ENCODE assay signal across 16 cellular contexts in the genomic region with DNA sequence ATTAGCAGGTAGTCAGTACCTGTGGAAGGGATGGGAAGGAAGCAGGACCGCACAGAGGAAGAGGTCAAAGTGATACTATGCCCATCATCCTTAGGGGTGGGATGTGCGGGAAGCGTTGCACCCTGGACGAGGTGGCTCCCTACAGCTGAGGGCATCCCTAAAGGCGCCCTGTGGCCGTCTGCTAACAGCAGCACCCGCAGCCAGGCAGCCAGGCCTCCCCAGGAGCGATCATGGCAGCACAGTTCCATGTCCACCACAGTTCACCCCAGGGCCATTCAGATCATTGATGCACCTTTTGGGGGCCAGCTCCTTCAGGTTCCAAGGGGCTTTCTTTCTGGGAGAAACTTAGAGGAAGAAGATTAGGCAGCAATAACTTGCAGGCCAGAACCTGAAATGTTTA. TPM values are rescaled to one million over a fixed set of nuclear protein-coding genes. Genes with fewer than 3 reads are reported as not detected.
DNase-seq lines count a peak whose midpoint lies in the region; ATAC-seq, FAIRE-seq and TF ChIP-seq lines count a peak whose summit lies in the region.
"Had no signal": no experiment of that assay in that cellular context is flagged by ENCODE, and none has a peak within 500 bp of the region (broad histone marks: within the 10 kb centered on the region; RNA-seq: fewer than 3 reads in every experiment).

No MANE protein-coding gene starts in this region.

- 92% methylated on average over 7 of the region's 8 CpGs for WGBS in HepG2 (ENCODE audit: low lambda C conversion rate)
- WGBS in GM23248 (ENCODE audit: low coverage in 1 of 2, low lambda C conversion rate in 2 of 2, missing lambda C conversion rate in 2 of 2), 2 experiments, result 96 to 97% methylated on average over 8 of the region's 8 CpGs

- no peak overlapping the region for H3K4me3 Mint-ChIP-seq in activated CD4-positive, alpha-beta T cell treated with anti-CD3 and anti-CD28 coated beads, Interleukin-2, amount 10 ng/mL, durations not matched to agents 24 days and 14 days
- no peak overlapping the region for H3K4me3 Mint-ChIP-seq in stimulated activated naive CD8-positive, alpha-beta T cell treated with anti-CD3 and anti-CD28 coated beads, Interleukin-15, amount 100 ng/mL, for 72 hours
- H3K4me3 Mint-ChIP-seq: CD4-positive, CD25-positive, alpha-beta regulatory T cell had no signal

- H3K27me3 ChIP-seq in HepG2 (ENCODE audit: control insufficient read depth in 1 of 2, insufficient read depth in 2 of 2, low read length in 2 of 2), result no peaks in the 10 kb centered on the region
- no peaks in the 10 kb centered on the region for H3K27me3 ChIP-seq in GM23248 (replicated peaks; ENCODE audit: insufficient read depth)
- H3K27me3 ChIP-seq: BLaER1 treated with 17β-estradiol and CSF1 and Interleukin-3, amounts not matched to agents 10 nM and 100 nM had no signal

- H3K4me1 ChIP-seq in HepG2 (ENCODE audit: insufficient read depth, low read length), result peaks cover 32% of the 10 kb centered on the region
- peaks cover 31% of the 10 kb centered on the region for H3K4me1 ChIP-seq in GM23248 (ENCODE audit: insufficient read depth)

- intact Hi-C loops in activated CD4-positive, alpha-beta T cell treated with anti-CD3 and anti-CD28 coated beads, Interleukin-2, amount 10 ng/mL, durations not matched to agents 24 days and 14 days (cut with micrococcal nuclease), result loop anchor here (5.0 kb wide), 2 partner anchors 58 to 307 kb away; a partner anchor contains a TSS
- intact Hi-C loops in HepG2 (cut with micrococcal nuclease; ENCODE audit: unreplicated experiment), result no loop called here

- no peak for TF ChIP-seq CTCF in HepG2 (CRISPR knock-in tag; IDR thresholded peaks at IDR 0.05)

- no peaks in the 10 kb centered on the region for H3K27me3 Mint-ChIP-seq in activated CD4-positive, alpha-beta T cell treated with anti-CD3 and anti-CD28 coated beads, Interleukin-2, amount 10 ng/mL, durations not matched to agents 24 days and 14 days
- no peaks in the 10 kb centered on the region for H3K27me3 Mint-ChIP-seq in stimulated activated naive CD8-positive, alpha-beta T cell treated with anti-CD3 and anti-CD28 coated beads, Interleukin-15, amount 100 ng/mL, for 72 hours
- H3K27me3 Mint-ChIP-seq: CD4-positive, CD25-positive, alpha-beta regulatory T cell had no signal

- H3K4me3 ChIP-seq in HepG2 (replicated peaks in 1 of 3; ENCODE audit: insufficient read depth in 1 of 3, low read depth in 2 of 3, low read length in 3 of 3), result no peak overlapping the region
- no peak overlapping the region for H3K4me3 ChIP-seq in GM23248
- H3K4me3 ChIP-seq: BLaER1 treated with 17β-estradiol and CSF1 and Interleukin-3, amounts not matched to agents 10 nM and 100 nM had no signal

- CTCF ChIA-PET in HepG2 (lab: Yijun Ruan, JAX; ENCODE audit: low intra/inter-chr PET ratio, low total read pairs), result no interaction called here

- no peak overlapping the region for H2AFZ ChIP-seq in HepG2 (ENCODE audit: low read length)
- no peak overlapping the region for H2AFZ ChIP-seq in GM23248

- H3K79me2 ChIP-seq in HepG2 (ENCODE audit: insufficient read depth, low read length) (no peaks in the 10 kb centered on the region), GM23248 (ENCODE audit: insufficient read depth) (peaks cover 20% of the 10 kb centered on the region)

- no peak overlapping the region for H3K27ac ChIP-seq in HepG2 (ENCODE audit: extremely low read length, insufficient read depth, low read length)
- no peak overlapping the region for H3K27ac ChIP-seq in GM23248
- H3K27ac ChIP-seq: 22Rv1, HL-60 had no signal

- H3K9ac ChIP-seq in HepG2 (ENCODE audit: insufficient read depth, low read depth, low read length) (no peak overlapping the region), GM23248 (no peak overlapping the region)
- H3K9ac ChIP-seq: BLaER1 treated with 17β-estradiol and CSF1 and Interleukin-3, amounts not matched to agents 10 nM and 100 nM had no signal

- H4K20me1 ChIP-seq in HepG2 (ENCODE audit: insufficient read depth, low read length), result no peaks in the 10 kb centered on the region
- H4K20me1 ChIP-seq in GM23248 (ENCODE audit: insufficient read depth), result no peaks in the 10 kb centered on the region; the same call in 1 of the 2 replicates

- peak overlapping the region; percentile 2 for H3K27ac Mint-ChIP-seq in activated CD4-positive, alpha-beta T cell treated with anti-CD3 and anti-CD28 coated beads, Interleukin-2, amount 10 ng/mL, durations not matched to agents 24 days and 14 days
- peak overlapping the region; percentile 71 to 94 for H3K27ac Mint-ChIP-seq in stimulated activated naive CD8-positive, alpha-beta T cell treated with anti-CD3 and anti-CD28 coated beads, Interleukin-15, amount 100 ng/mL, for 72 hours

- ATAC-seq in stimulated activated naive CD8-positive, alpha-beta T cell treated with anti-CD3 and anti-CD28 coated beads, Interleukin-15, amount 100 ng/mL, for 72 hours, result no peak
- no peak for ATAC-seq in stimulated activated naive CD8-positive, alpha-beta T cell treated with anti-CD3 and anti-CD28 coated beads, Interleukin-15, Interleukin-2, amounts not matched to agents 100 U/mL and 50 U/mL, for 24 hours
- no peak for ATAC-seq in HepG2
- ATAC-seq: HCT116 had no signal

- H3K9me3 Mint-ChIP-seq in activated CD4-positive, alpha-beta T cell treated with anti-CD3 and anti-CD28 coated beads, Interleukin-2, amount 10 ng/mL, durations not matched to agents 24 days and 14 days, result no peaks in the 10 kb centered on the region
- no peaks in the 10 kb centered on the region for H3K9me3 Mint-ChIP-seq in stimulated activated naive CD8-positive, alpha-beta T cell treated with anti-CD3 and anti-CD28 coated beads, Interleukin-15, amount 100 ng/mL, for 72 hours
- H3K9me3 Mint-ChIP-seq: CD4-positive, CD25-positive, alpha-beta regulatory T cell had no signal

- H3K36me3 ChIP-seq in HepG2 (replicated peaks in 1 of 2; ENCODE audit: control insufficient read depth in 1 of 2, insufficient read depth in 2 of 2, low read length in 2 of 2) (peaks cover 16 to 35% of the 10 kb centered on the region in 2 experiments), GM23248 (ENCODE audit: low read depth) (no peaks in the 10 kb centered on the region; the same call in 1 of the 2 replicates)

- H3K9me3 ChIP-seq in HepG2 (ENCODE audit: low read length), result no peaks in the 10 kb centered on the region
- no peaks in the 10 kb centered on the region for H3K9me3 ChIP-seq in GM23248 (ENCODE audit: low read depth)
- H3K9me3 ChIP-seq: BLaER1 treated with 17β-estradiol and CSF1 and Interleukin-3, amounts not matched to agents 10 nM and 100 nM had no signal

- no TSS peak for BruUV-seq in HepG2 (replicated peaks; lab: Mats Ljungman, UMichigan)

- H3K36me3 Mint-ChIP-seq in activated CD4-positive, alpha-beta T cell treated with anti-CD3 and anti-CD28 coated beads, Interleukin-2, amount 10 ng/mL, durations not matched to agents 24 days and 14 days (ENCODE audit: low read depth), result peaks cover 6% of the 10 kb centered on the region

- no peaks in the 10 kb centered on the region for H3K9me2 ChIP-seq in GM23248 (ENCODE audit: insufficient read depth)

- H3K4me2 ChIP-seq in HepG2 (ENCODE audit: low read depth, low read length) (no peak overlapping the region), GM23248 (ENCODE audit: unreplicated experiment) (no peak overlapping the region)
- H3K4me2 ChIP-seq: BLaER1 treated with 17β-estradiol and CSF1 and Interleukin-3, amounts not matched to agents 10 nM and 100 nM had no signal

- TF ChIP-seq POLR2A in HepG2 (IDR thresholded peaks at IDR 0.05; ENCODE audit: insufficient read depth in 1 of 2, low read depth in 2 of 2, low read length in 2 of 2), result no peak

- no peak for TF ChIP-seq RAD21 in HepG2 (CRISPR knock-in tag; IDR thresholded peaks at IDR 0.05)

- in situ Hi-C loops in HepG2 (cut with HindIII; ENCODE audit: extremely low pct_ligation_motif_present, low pct_unique_long_range_greater_than_20kb), result no loop called here
- in situ Hi-C loops in GM23248 (cut with MboI), result loop anchor here (25.0 kb wide), 1 partner anchor 632 kb away; no protein-coding TSS in a partner anchor

- H3K4me1 Mint-ChIP-seq in activated CD4-positive, alpha-beta T cell treated with anti-CD3 and anti-CD28 coated beads, Interleukin-2, amount 10 ng/mL, durations not matched to agents 24 days and 14 days, result peaks cover 32% of the 10 kb centered on the region
- peaks cover 46% of the 10 kb centered on the region for H3K4me1 Mint-ChIP-seq in stimulated activated naive CD8-positive, alpha-beta T cell treated with anti-CD3 and anti-CD28 coated beads, Interleukin-15, amount 100 ng/mL, for 72 hours

- POLR2A ChIA-PET in HepG2 (lab: Yijun Ruan, JAX), result no interaction called here

- DNase-seq in activated CD4-positive, alpha-beta T cell treated with anti-CD3 and anti-CD28 coated beads, Interleukin-2, amount 10 ng/mL, durations not matched to agents 24 days and 14 days, result no peak
- no peak for DNase-seq in activated CD4-positive, alpha-beta T cell treated with anti-CD3 and anti-CD28 coated beads, Interleukin-2, amount 50 U/mL, for 1 hour
- no peak for DNase-seq in stimulated activated naive CD8-positive, alpha-beta T cell treated with anti-CD3 and anti-CD28 coated beads, Interleukin-15, amount 100 ng/mL, for 72 hours
- DNase-seq in stimulated activated naive CD8-positive, alpha-beta T cell treated with anti-CD3 and anti-CD28 coated beads, Interleukin-15, Interleukin-2, amounts not matched to agents 100 U/mL and 50 U/mL, for 24 hours, result no peak
- DNase-seq in HepG2 (ENCODE audit: low spot score) (no peak), GM23248 (no peak), AG08396 (ENCODE audit: low spot score) (no peak), NCI-H510A treated with DMSO at 0.1 percent for 48 hours (lab: John Stamatoyannopoulos, UW) (no peak)
- DNase-seq: CD4-positive, CD25-positive, alpha-beta regulatory T cell; KBM-7 had no signal

- H3F3A ChIP-seq in GM23248 (ENCODE audit: insufficient read depth), result peaks cover 36% of the 10 kb centered on the region

- TF ChIP-seq EP300 in HepG2 (IDR thresholded peaks at IDR 0.05; ENCODE audit: low read depth in 2 of 2, low read length in 2 of 2) (no peak), HepG2 (CRISPR knock-in tag; IDR thresholded peaks at IDR 0.05; ENCODE audit: borderline replicate concordance) (no peak)

- no peak for FAIRE-seq in HepG2 (lab: Jason Lieb, UNC)
- FAIRE-seq: GM18507, H54 had no signal

RNA-seq across cellular contexts. Expression of a gene that starts 59.5 kb away (rescaled TPM):
- total RNA-seq in activated CD4-positive, alpha-beta T cell treated with anti-CD3 and anti-CD28 coated beads, Interleukin-2, amount 10 ng/mL, durations not matched to agents 24 days and 14 days, result 14.2 and 16.4 TPM in 2 replicates
- 41.2 and 64.0 TPM in 2 replicates for total RNA-seq in HepG2 (2016; rRNA removed; fragmentation: Illumina TruSeq; extraction: Trizol)
- total RNA-seq in HepG2 (2016; cell fraction: cytosol; rRNA removed; fragmentation: Illumina TruSeq; extraction: Trizol; ENCODE audit: low read depth), result 6.2 and 9.4 TPM in 2 replicates
- total RNA-seq in HepG2 (2016; cell fraction: insoluble cytoplasmic fraction; rRNA removed; fragmentation: Illumina TruSeq; extraction: Trizol), result 44.8 and 65.5 TPM in 2 replicates
- total RNA-seq in HepG2 (2016; cell fraction: membrane; rRNA removed; fragmentation: Illumina TruSeq; extraction: Trizol), result 13.3 and 13.7 TPM in 2 replicates
- 22.1 and 24.0 TPM in 2 replicates for total RNA-seq in HepG2 (2016; cell fraction: nucleus; rRNA removed; fragmentation: Illumina TruSeq; extraction: Trizol)
- 18.0 and 19.4 TPM in 2 replicates for polyA plus RNA-seq in HepG2 (2011; rRNA removed)
- 7.7 and 14.3 TPM in 2 replicates for polyA plus RNA-seq in HepG2 (2011; cell fraction: cytosol; rRNA removed)
- 6.5 and 6.6 TPM in 2 replicates for polyA plus RNA-seq in HepG2 (2011; cell fraction: nucleus; rRNA removed)
- polyA plus RNA-seq in HepG2 (2012), result 26.7 and 29.8 TPM in 2 replicates
- polyA plus RNA-seq in HepG2 (2016; cell fraction: cytosol; fragmentation: Illumina TruSeq; extraction: Trizol; ENCODE audit: low read depth), result 15.4 and 17.1 TPM in 2 replicates
- polyA plus RNA-seq in HepG2 (2016; cell fraction: insoluble cytoplasmic fraction; fragmentation: Illumina TruSeq; extraction: Trizol; ENCODE audit: low read depth), result 66.0 and 77.9 TPM in 2 replicates
- 17.5 and 18.0 TPM in 2 replicates for polyA plus RNA-seq in HepG2 (2016; cell fraction: membrane; fragmentation: Illumina TruSeq; extraction: Trizol; ENCODE audit: low read depth)
- 29.6 and 31.9 TPM in 2 replicates for polyA plus RNA-seq in HepG2 (2016; cell fraction: nucleus; fragmentation: Illumina TruSeq; extraction: Trizol; ENCODE audit: insufficient read depth, low read depth)
- polyA minus RNA-seq in HepG2 (2011; rRNA and poly(A)+ RNA removed; ENCODE audit: low replicate concordance), result 9.4 and 13.4 TPM in 2 replicates
- polyA minus RNA-seq in HepG2 (2011; cell fraction: cytosol; rRNA and poly(A)+ RNA removed), result 6.6 and 7.6 TPM in 2 replicates
- polyA minus RNA-seq in HepG2 (2011; cell fraction: nucleus; rRNA and poly(A)+ RNA removed), result 24.3 and 26.1 TPM in 2 replicates
- 16.2 and 29.3 TPM in 2 replicates for total RNA-seq in GM23248 (2014; rRNA removed; shearing (Covaris generic))
- 21.9 and 29.0 TPM in 2 replicates for polyA plus RNA-seq in GM23248 (2016; fragmentation: Nextera tagmentation; extraction: Ambion mirVana)
